Comparison of ENCODE assay signal across 9 cellular contexts in genomic region chr2:29113891-29114321, GRCh38. TPM values are rescaled to one million over a fixed set of nuclear protein-coding genes. Genes with fewer than 3 reads are reported as not detected.
A peak's percentile ranks its signal among the peaks of the same experiment; 100 is the strongest.
DNase-seq lines count a peak whose midpoint lies in the region; ATAC-seq, FAIRE-seq and TF ChIP-seq lines count a peak whose summit lies in the region.
"Had no signal": no experiment of that assay in that cellular context is flagged by ENCODE, and none has a peak within 500 bp of the region (broad histone marks: within the 10 kb centered on the region; RNA-seq: fewer than 3 reads in every experiment).

No MANE protein-coding gene starts in this region.

- peak in 1 of 2 experiments; percentile 17; a peak in 1 of 4 replicates for TF ChIP-seq EP300 in GM12878 (IDR thresholded peaks at IDR 0.05; ENCODE audit: borderline replicate concordance in 1 of 2, control insufficient read depth in 1 of 2, low read depth in 2 of 2, low read length in 2 of 2)

- in situ Hi-C loops in GM12878 (cut with MboI), result no loop called here

- H3K27me3 ChIP-seq in GM12878 (replicated peaks in 1 of 2; ENCODE audit: control insufficient read depth in 2 of 2, insufficient read depth in 2 of 2, low read length in 1 of 2) (no peaks in the 10 kb centered on the region), lung (ENCODE audit: control insufficient read depth, insufficient read depth) (no peaks in the 10 kb centered on the region)

- H3K4me2 ChIP-seq in GM12878 (ENCODE audit: control insufficient read depth, insufficient read depth), result peak overlapping the region; percentile 90

- peaks cover 4% of the 10 kb centered on the region for H3K27me3 Mint-ChIP-seq in activated CD8-positive, alpha-beta memory T cell treated with anti-CD3 and anti-CD28 coated beads, Interleukin-2, amount 10 ng/mL, durations not matched to agents 7 days and 5 days

- H3K36me3 ChIP-seq in GM12878 (ENCODE audit: control insufficient read depth in 2 of 2, insufficient read depth in 2 of 2, low read length in 1 of 2) (no peaks in the 10 kb centered on the region), lung (ENCODE audit: control insufficient read depth in 2 of 2, insufficient read depth in 2 of 2, low read length in 2 of 2) (no peaks in the 10 kb centered on the region)

- no TSS peak for BruUV-seq in GM12878 (replicated peaks; lab: Mats Ljungman, UMichigan)

- SMC1A ChIA-PET in GM12878 (lab: Charles Lee; ENCODE audit: uncharacterized antibody, unreplicated experiment), result interaction anchor here (1.1 to 1.4 kb wide), 3 partner anchors 9 to 38 kb away, joined by 3 to 6 read pairs (median 3); no protein-coding TSS in a partner anchor

- FAIRE-seq in GM12878 (lab: Jason Lieb, UNC), result peak; percentile 84

- no peak overlapping the region; the same call in 1 of the 2 replicates for H2AFZ ChIP-seq in GM12878 (ENCODE audit: control insufficient read depth, low read depth, low read length)

- ATAC-seq in activated CD8-positive, alpha-beta memory T cell treated with anti-CD3 and anti-CD28 coated beads, Interleukin-2, amount 10 ng/mL, durations not matched to agents 7 days and 5 days, result no peak
- ATAC-seq in GM12878, result peak; percentile 48
- peak; percentile 54 for ATAC-seq in lung (ENCODE audit: insufficient read depth, low FRiP score)

- H3K4me1 ChIP-seq in GM12878 (ENCODE audit: control insufficient read depth, insufficient read depth, low read length) (peaks cover 50% of the 10 kb centered on the region), lung (ENCODE audit: control insufficient read depth in 2 of 2, insufficient read depth in 2 of 2, low read length in 2 of 2) (peaks cover 4 to 9% of the 10 kb centered on the region in 2 donors)

- peaks cover 11% of the 10 kb centered on the region for H3K36me3 Mint-ChIP-seq in activated CD8-positive, alpha-beta memory T cell treated with anti-CD3 and anti-CD28 coated beads, Interleukin-2, amount 10 ng/mL, durations not matched to agents 7 days and 5 days

- H3K4me3 ChIP-seq in GM12878 (no peak overlapping the region), lung (no peak overlapping the region)

- intact Hi-C loops in GM12878 (cut with micrococcal nuclease; ENCODE audit: unreplicated experiment), result loop anchor here (5.0 kb wide), 1 partner anchor 42 kb away; the partner anchor contains the start of gene PCARE

- CTCF ChIA-PET in activated CD8-positive, alpha-beta memory T cell treated with anti-CD3 and anti-CD28 coated beads, Interleukin-2, amount 10 ng/mL, durations not matched to agents 7 days and 5 days (lab: Charles Lee), result interaction anchor here (0.8 to 1.4 kb wide), 3 partner anchors 16 to 158 kb away, joined by 3 read pairs; no protein-coding TSS in a partner anchor
- CTCF ChIA-PET in GM12878 (lab: Yijun Ruan, JAX), result interaction anchor here (0.6 to 1.1 kb wide), 3 partner anchors 16 to 1479 kb away, joined by 3 read pairs; no protein-coding TSS in a partner anchor

- peak overlapping the region; percentile 89 for H3K27ac Mint-ChIP-seq in activated CD8-positive, alpha-beta memory T cell treated with anti-CD3 and anti-CD28 coated beads, Interleukin-2, amount 10 ng/mL, durations not matched to agents 7 days and 5 days

- H3K9me3 ChIP-seq in GM12878 (replicated peaks; ENCODE audit: control insufficient read depth, insufficient read depth, low read length) (no peaks in the 10 kb centered on the region), lung (ENCODE audit: control insufficient read depth in 2 of 2, insufficient read depth in 1 of 2, low read length in 1 of 2) (no peaks in the 10 kb centered on the region)

- H3K4me3 Mint-ChIP-seq in activated CD8-positive, alpha-beta memory T cell treated with anti-CD3 and anti-CD28 coated beads, Interleukin-2, amount 10 ng/mL, durations not matched to agents 7 days and 5 days, result peak overlapping the region; percentile 78

- peaks cover 47% of the 10 kb centered on the region for H3K4me1 Mint-ChIP-seq in activated CD8-positive, alpha-beta memory T cell treated with anti-CD3 and anti-CD28 coated beads, Interleukin-2, amount 10 ng/mL, durations not matched to agents 7 days and 5 days

- H3K9ac ChIP-seq in GM12878 (ENCODE audit: control insufficient read depth, insufficient read depth, low read length), result no peak overlapping the region

- no peak for DNase-seq in activated CD8-positive, alpha-beta memory T cell treated with anti-CD3 and anti-CD28 coated beads, Interleukin-2, amount 10 ng/mL, durations not matched to agents 7 days and 5 days
- DNase-seq in activated CD8-positive, alpha-beta memory T cell treated with anti-CD3 and anti-CD28 coated beads, Interleukin-2, amount 50 U/mL, for 48 hours, result no peak
- peak; percentile 82 for DNase-seq in NCI-H510A treated with DMSO at 0.1 percent for 48 hours (lab: John Stamatoyannopoulos, UW)
- no peak for DNase-seq in GM12878 (ENCODE audit: low read depth, low spot score)
- DNase-seq in lung (ENCODE audit: low spot score), result peak; percentile 80
- no peak for DNase-seq in NCI-H345 (lab: John Stamatoyannopoulos, UW)
- DNase-seq in NCI-H146 treated with DMSO at 0.1 percent for 48 hours (lab: John Stamatoyannopoulos, UW; ENCODE audit: unreplicated experiment), result no peak
- DNase-seq in T1000 (lab: John Stamatoyannopoulos, UW), result no peak
- DNase-seq: DND-41 had no signal

- H3K9me3 Mint-ChIP-seq in activated CD8-positive, alpha-beta memory T cell treated with anti-CD3 and anti-CD28 coated beads, Interleukin-2, amount 10 ng/mL, durations not matched to agents 7 days and 5 days (ENCODE audit: low read depth), result no peaks in the 10 kb centered on the region

- TF ChIP-seq CTCF in GM12878 (IDR thresholded peaks at IDR 0.05 in 2 of 3, conservative IDR thresholded peaks at IDR 0.05 in 1 of 3; ENCODE audit: control insufficient read depth in 2 of 3, extremely low read depth in 1 of 3, insufficient read depth in 1 of 3, low read depth in 3 of 3, low read length in 3 of 3) (no peak), lung (IDR thresholded peaks at IDR 0.05; ENCODE audit: control extremely low read depth, extremely low read depth) (no peak)

- no peak overlapping the region for H3K27ac ChIP-seq in GM12878 (ENCODE audit: control insufficient read depth, insufficient read depth)
- H3K27ac ChIP-seq in lung (ENCODE audit: low read depth in 1 of 2, low read length in 1 of 2), result peak overlapping the region in 1 of 2 donors; percentile 96

- H3K79me2 ChIP-seq in GM12878 (ENCODE audit: control insufficient read depth, insufficient read depth, low read length), result peaks cover 19% of the 10 kb centered on the region

- POLR2A ChIA-PET in GM12878 (lab: Charles Lee), result interaction anchor here (0.6 to 1.7 kb wide), 3 partner anchors 9 to 148 kb away, joined by 3 to 11 read pairs (median 3); no protein-coding TSS in a partner anchor

- H4K20me1 ChIP-seq in GM12878 (ENCODE audit: control insufficient read depth, insufficient read depth), result no peaks in the 10 kb centered on the region

- 25% methylated on average over 4 of the region's 4 CpGs for WGBS in GM12878 (ENCODE audit: insufficient coverage, insufficient replicate concordance, low lambda C conversion rate, missing lambda C conversion rate)
- WGBS in lung, 2 donors, result 28 to 30% methylated on average over 4 of the region's 4 CpGs

- no peak for TF ChIP-seq POLR2A in GM12878 (IDR thresholded peaks at IDR 0.05; ENCODE audit: low read depth, low read length)

- no peak for TF ChIP-seq RAD21 in GM12878 (IDR thresholded peaks at IDR 0.05; ENCODE audit: insufficient read depth, low read depth, low read length)

- RAD21 ChIA-PET in GM12878 (lab: Charles Lee; ENCODE audit: unreplicated experiment), result interaction anchor here (0.6 to 4.6 kb wide), 4 partner anchors 15 to 60 kb away, joined by 3 to 31 read pairs (median 3); no protein-coding TSS in a partner anchor

RNA-seq across cellular contexts. Expression of gene CLIP4, which starts 1.3 kb away (rescaled TPM):
- total RNA-seq in activated CD8-positive, alpha-beta memory T cell treated with anti-CD3 and anti-CD28 coated beads, Interleukin-2, amount 10 ng/mL, durations not matched to agents 7 days and 5 days, result 10 to 100 TPM; 27.6 to 36.7 TPM
- total RNA-seq in GM12878 (2013; cell fraction: nucleolus; rRNA removed), result 237 and 241 TPM in 2 replicates
- total RNA-seq in GM12878 (2014; rRNA removed) (16.0 and 18.1 TPM in 2 replicates), GM12878 (2014; rRNA removed; fragmentation: Illumina TruSeq; extraction: Trizol) (21.8 and 22.5 TPM in 2 replicates), GM12878 (2021) (19.0 and 20.2 TPM in 2 replicates), lung (10 to 100 TPM; 28.7 to 30.1 TPM)
- polyA plus RNA-seq in GM12878 (2011; ENCODE audit: low read depth), result 13.1 TPM
- polyA plus RNA-seq in GM12878 (2011; rRNA removed) (34.9 and 46.5 TPM in 2 replicates), GM12878 (2014; fragmentation: Illumina TruSeq; extraction: Trizol) (16.2 and 17.6 TPM in 2 replicates), GM12878 (2014; fragmentation: Nextera tagmentation; extraction: Ambion mirVana) (1 to 10 TPM; 5.5 to 6.9 TPM), GM12878 (2014; rRNA removed) (15.7 and 22.3 TPM in 2 replicates), GM12878 (2016; fragmentation: Nextera tagmentation; extraction: Ambion mirVana) (10 to 100 TPM; 11.9 to 12.5 TPM), lung (10 to 100 TPM; 15.1 to 17.4 TPM)
- polyA plus RNA-seq in GM12878 (2011; cell fraction: cytosol; rRNA removed), result 13.7 and 14.5 TPM in 2 replicates
- 48.8 and 52.2 TPM in 2 replicates for polyA plus RNA-seq in GM12878 (2011; cell fraction: nucleus; rRNA removed)
- polyA plus RNA-seq in GM12878 (2012), result 17.4 and 18.7 TPM in 2 replicates
- polyA minus RNA-seq in GM12878 (2011; rRNA and poly(A)+ RNA removed), result 29.7 and 38.4 TPM in 2 replicates
- polyA minus RNA-seq in GM12878 (2011; cell fraction: cytosol; rRNA and poly(A)+ RNA removed), result 9.7 and 11.5 TPM in 2 replicates
- polyA minus RNA-seq in GM12878 (2011; cell fraction: nucleus; rRNA and poly(A)+ RNA removed), result 35.3 and 47.7 TPM in 2 replicates

RNA-seq across cellular contexts. Expression of gene PCARE, which starts 39.6 kb away (rescaled TPM):
- total RNA-seq in activated CD8-positive, alpha-beta memory T cell treated with anti-CD3 and anti-CD28 coated beads, Interleukin-2, amount 10 ng/mL, durations not matched to agents 7 days and 5 days, result not detected
- total RNA-seq in GM12878 (2013; cell fraction: nucleolus; rRNA removed), result not detected in 2 replicates
- total RNA-seq in GM12878 (2014; rRNA removed) (0.05 and 0.06 TPM in 2 replicates), GM12878 (2014; rRNA removed; fragmentation: Illumina TruSeq; extraction: Trizol) (under 0.01 and 0.04 TPM in 2 replicates), GM12878 (2021) (0.03 and 0.08 TPM in 2 replicates), lung (under 1 TPM in 1 of 2 donors, not detected in 1; 0.09 TPM)
- polyA plus RNA-seq in GM12878 (2011; ENCODE audit: low read depth), result not detected
- polyA plus RNA-seq in GM12878 (2011; rRNA removed) (not detected in 2 replicates), GM12878 (2014; fragmentation: Illumina TruSeq; extraction: Trizol) (0.02 and 0.06 TPM in 2 replicates), GM12878 (2014; fragmentation: Nextera tagmentation; extraction: Ambion mirVana) (not detected), GM12878 (2014; rRNA removed) (0.08 and 0.09 TPM in 2 replicates), GM12878 (2016; fragmentation: Nextera tagmentation; extraction: Ambion mirVana) (not detected), lung (under 1 TPM; 0.01 to 0.04 TPM)
- under 0.01 TPM in 1 of 2 replicates, not detected in the other for polyA plus RNA-seq in GM12878 (2011; cell fraction: cytosol; rRNA removed)
- polyA plus RNA-seq in GM12878 (2011; cell fraction: nucleus; rRNA removed), result 0.03 TPM in 1 of 2 replicates, not detected in the other
- polyA plus RNA-seq in GM12878 (2012), result 0.01 TPM in 1 of 2 replicates, not detected in the other
- polyA minus RNA-seq in GM12878 (2011; rRNA and poly(A)+ RNA removed), result under 0.01 TPM in 2 replicates
- not detected in 2 replicates for polyA minus RNA-seq in GM12878 (2011; cell fraction: cytosol; rRNA and poly(A)+ RNA removed)
- polyA minus RNA-seq in GM12878 (2011; cell fraction: nucleus; rRNA and poly(A)+ RNA removed), result not detected in 2 replicates

Comparison
In these comparisons a context has a peak if more than half of its experiments do, and no peak if none do; other contexts are left out.
1. DNase-seq: peak in NCI-H510A treated with DMSO at 0.1 percent for 48 hours (single experiment) and lung (single experiment); none in activated CD8-positive, alpha-beta memory T cell treated with anti-CD3 and anti-CD28 coated beads, Interleukin-2, amount 10 ng/mL, durations not matched to agents 7 days and 5 days (single experiment), activated CD8-positive, alpha-beta memory T cell treated with anti-CD3 and anti-CD28 coated beads, Interleukin-2, amount 50 U/mL, for 48 hours (single experiment), GM12878 (single experiment), NCI-H345 (single experiment), NCI-H146 treated with DMSO at 0.1 percent for 48 hours (single experiment) and T1000 (single experiment).